In the genomic region with DNA sequence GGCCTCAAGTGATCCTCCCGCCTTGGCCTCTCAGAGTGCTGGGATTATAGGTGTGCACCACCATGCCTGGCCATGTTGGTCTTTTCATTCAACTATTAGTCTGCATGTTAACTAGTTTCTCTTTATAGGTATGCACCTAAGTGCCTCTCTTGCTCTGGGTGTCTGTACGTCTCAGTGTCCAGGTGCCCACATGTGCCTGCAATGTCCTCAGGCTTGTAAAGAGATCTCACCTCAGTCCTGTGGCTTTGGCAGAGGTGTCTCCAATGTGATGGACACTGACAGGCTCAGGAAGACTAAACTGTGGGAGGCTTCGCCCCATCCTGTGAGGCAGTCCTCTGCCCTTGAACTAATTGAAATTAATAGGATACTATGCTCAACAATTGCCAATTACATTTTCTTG, we compare ENCODE assay signal across 18 cellular contexts.
"Had no signal": no experiment of that assay in that cellular context is flagged by ENCODE, and none has a peak within 500 bp of the region (broad histone marks: within the 10 kb centered on the region; RNA-seq: fewer than 3 reads in every experiment).

No MANE protein-coding gene starts in this region.

- H3K4me1 Mint-ChIP-seq: memory B cell; mesothelial cell of epicardium; naive B cell; nephron; stimulated activated memory B cell treated with anti-CD40 and anti-IgM and Interleukin-4, amounts not matched to agents 10 μg/mL and 1 μg/mL and 100 μg/mL, for 72 hours had no signal

- H3K4me1 ChIP-seq: esophagus muscularis mucosa, gastrocnemius medialis, left lung, lower lobe of right lung, tibial nerve, upper lobe of right lung had no signal

- H3K9me3 ChIP-seq: gastrocnemius medialis, left lung, lower lobe of right lung, upper lobe of right lung had no signal

- DNase-seq: central memory CD4-positive, alpha-beta T cell; effector memory CD8-positive, alpha-beta T cell; gastrocnemius medialis; glutamatergic neuron; left lung; lower lobe of right lung; naive B cell; occipital lobe; stimulated activated CD4-positive, alpha-beta T cell treated with anti-CD3 and anti-CD28 coated beads, Interleukin-4, amount 100 ng/mL, for 1 hour; upper lobe of right lung had no signal

- H3K27ac Mint-ChIP-seq: effector memory CD8-positive, alpha-beta T cell; memory B cell; mesothelial cell of epicardium; naive B cell; nephron; stimulated activated memory B cell treated with anti-CD40 and anti-IgM and Interleukin-4, amounts not matched to agents 10 μg/mL and 1 μg/mL and 100 μg/mL, for 72 hours; stimulated activated naive CD8-positive, alpha-beta T cell treated with anti-CD3 and anti-CD28 coated beads, Interleukin-15, Interleukin-2, amounts not matched to agents 100 ng/mL and 50 ng/mL, for 24 hours had no signal

- H3K4me3 Mint-ChIP-seq: effector memory CD8-positive, alpha-beta T cell; memory B cell; mesothelial cell of epicardium; naive B cell; nephron; stimulated activated memory B cell treated with anti-CD40 and anti-IgM and Interleukin-4, amounts not matched to agents 10 μg/mL and 1 μg/mL and 100 μg/mL, for 72 hours; stimulated activated naive CD8-positive, alpha-beta T cell treated with anti-CD3 and anti-CD28 coated beads, Interleukin-15, Interleukin-2, amounts not matched to agents 100 ng/mL and 50 ng/mL, for 24 hours had no signal

- H3K36me3 ChIP-seq: esophagus muscularis mucosa, gastrocnemius medialis, left lung, lower lobe of right lung, tibial nerve, upper lobe of right lung had no signal

- H3K27me3 ChIP-seq: tibial nerve had no signal

- H3K36me3 Mint-ChIP-seq: memory B cell; mesothelial cell of epicardium; naive B cell; stimulated activated memory B cell treated with anti-CD40 and anti-IgM and Interleukin-4, amounts not matched to agents 10 μg/mL and 1 μg/mL and 100 μg/mL, for 72 hours had no signal

- H3K9me3 Mint-ChIP-seq: effector memory CD8-positive, alpha-beta T cell; memory B cell; mesothelial cell of epicardium; nephron; stimulated activated memory B cell treated with anti-CD40 and anti-IgM and Interleukin-4, amounts not matched to agents 10 μg/mL and 1 μg/mL and 100 μg/mL, for 72 hours had no signal

- ATAC-seq: effector memory CD8-positive, alpha-beta T cell; gastrocnemius medialis; left lung; lower lobe of right lung; stimulated activated memory B cell treated with anti-CD40 and anti-IgM and Interleukin-4, amounts not matched to agents 10 μg/mL and 1 μg/mL and 100 μg/mL, for 72 hours; upper lobe of right lung had no signal

- H3K4me3 ChIP-seq: esophagus muscularis mucosa, gastrocnemius medialis, left lung, lower lobe of right lung, tibial nerve, upper lobe of right lung had no signal

- H3K27ac ChIP-seq: epithelial cell of prostate, esophagus muscularis mucosa, gastrocnemius medialis, left lung, lower lobe of right lung, tibial nerve, upper lobe of right lung had no signal
